Comparison of ENCODE assay signal across 25 cellular contexts in genomic region chr11:3199537-3200295, GRCh38. TPM values are rescaled to one million over a fixed set of nuclear protein-coding genes. Genes with fewer than 3 reads are reported as not detected.
DNase-seq lines count a peak whose midpoint lies in the region; ATAC-seq and TF ChIP-seq lines count a peak whose summit lies in the region.
"Had no signal": no experiment of that assay in that cellular context is flagged by ENCODE, and none has a peak within 500 bp of the region (broad histone marks: within the 10 kb centered on the region; RNA-seq: fewer than 3 reads in every experiment).

No MANE protein-coding gene starts in this region.

- no peaks in the 10 kb centered on the region for H3F3A ChIP-seq in SK-N-SH (replicated peaks; ENCODE audit: insufficient read depth)

- ATAC-seq in SK-N-SH treated with all-trans-retinoic acid at 6 μM for 48 hours (no peak), HG02588 (IDR thresholded peaks at IDR 0.05; ENCODE audit: unreplicated experiment) (no peak), GM21390 (IDR thresholded peaks at IDR 0.05; ENCODE audit: unreplicated experiment) (no peak), HG02642 (IDR thresholded peaks at IDR 0.05; ENCODE audit: poor library complexity, unreplicated experiment) (no peak)

- no peaks in the 10 kb centered on the region for H4K20me1 ChIP-seq in SK-N-SH (ENCODE audit: insufficient read depth)

- no peak for TF ChIP-seq EP300 in SK-N-SH (IDR thresholded peaks at IDR 0.05; ENCODE audit: borderline replicate concordance in 1 of 2, low read depth in 1 of 2, low read length in 1 of 2)

- H3K9ac ChIP-seq in SK-N-SH, result no peak overlapping the region

- H3K36me3 ChIP-seq in SK-N-SH (replicated peaks in 1 of 2; ENCODE audit: control insufficient read depth in 1 of 2, insufficient read depth in 2 of 2, low read length in 1 of 2), result no peaks in the 10 kb centered on the region
- H3K36me3 ChIP-seq: BE2C had no signal

- POLR2A ChIA-PET in SK-N-SH (lab: Yijun Ruan, JAX), result interaction anchor here (0.6 kb wide), 1 partner anchor 53 kb away, joined by 3 read pairs; no protein-coding TSS in a partner anchor

- no peaks in the 10 kb centered on the region for H3K9me3 ChIP-seq in SK-N-SH
- H3K9me3 ChIP-seq: BE2C had no signal

- peaks cover 25% of the 10 kb centered on the region for H3K27me3 ChIP-seq in SK-N-SH (ENCODE audit: insufficient read depth)

- TF ChIP-seq RAD21 in SK-N-SH (IDR thresholded peaks at IDR 0.05; ENCODE audit: low read length), result no peak

- H3K4me1 ChIP-seq in SK-N-SH (ENCODE audit: control insufficient read depth in 1 of 2, insufficient read depth in 2 of 2, low read depth in 1 of 2, low read length in 1 of 2), result peaks cover 0 to 32% of the 10 kb centered on the region in 2 experiments; a peak in 1 of 4 replicates
- H3K4me1 ChIP-seq: BE2C had no signal

- H3K4me1 Mint-ChIP-seq in CD14-positive monocyte, result peaks cover 4% of the 10 kb centered on the region

- H3K4me2 ChIP-seq in SK-N-SH, result no peak overlapping the region

- no peak overlapping the region for H2AFZ ChIP-seq in SK-N-SH (ENCODE audit: low read depth)

- peaks cover 0 to 2% (median 0%) of the 10 kb centered on the region in 7 donors for H3K9me3 Mint-ChIP-seq in CD14-positive monocyte
- H3K9me3 Mint-ChIP-seq: CD4-positive, alpha-beta T cell; HFFc6 had no signal

- 65% methylated on average over 15 of the region's 19 CpGs for WGBS in SK-N-SH (ENCODE audit: low lambda C conversion rate)

- peaks cover 32 to 54% (median 35%) of the 10 kb centered on the region in 3 donors for H3K27me3 Mint-ChIP-seq in CD14-positive monocyte (ENCODE audit: low read depth in 3 of 3)

- peak; percentile 27 for DNase-seq in SK-N-SH
- peak; percentile 40 for DNase-seq in CD14-positive monocyte (ENCODE audit: low spot score)
- peak; percentile 33 for DNase-seq in ecto neural progenitor cell (ENCODE audit: low spot score)
- DNase-seq in posterior vena cava (ENCODE audit: low spot score), result peak; percentile 80
- DNase-seq: BE2C, EL, HFFc6, IMR-90, Karpas-422, NCI-H1417 treated with DMSO at 0.1 percent for 48 hours, NCI-H187 treated with DMSO at 0.1 percent for 48 hours, NCI-H2227 treated with DMSO at 0.1 percent for 48 hours, NCI-H510A treated with DMSO at 0.1 percent for 48 hours, NCI-H774, SHP77 had no signal

- no peak overlapping the region for H3K27ac Mint-ChIP-seq in CD14-positive monocyte
- H3K27ac Mint-ChIP-seq: CD4-positive, alpha-beta T cell; HFFc6 had no signal

- intact Hi-C loops in CD14-positive monocyte (cut with micrococcal nuclease), result no loop called here
- intact Hi-C loops in posterior vena cava (cut with DNase I), result loop anchor here in 1 of 2 donors (10.0 kb wide), 1 partner anchor 175 kb away; no protein-coding TSS in a partner anchor

- TF ChIP-seq CTCF in SK-N-SH (IDR thresholded peaks at IDR 0.05) (no peak), CD14-positive monocyte (IDR thresholded peaks at IDR 0.05) (no peak)

- no peaks in the 10 kb centered on the region for H3K36me3 Mint-ChIP-seq in CD14-positive monocyte

- H3K27ac ChIP-seq in SK-N-SH (ENCODE audit: low read depth in 2 of 2, low read length in 1 of 2), result no peak overlapping the region
- H3K27ac ChIP-seq: 22Rv1 had no signal

- no peaks in the 10 kb centered on the region for H3K9me2 ChIP-seq in SK-N-SH

- no peaks in the 10 kb centered on the region for H3K79me2 ChIP-seq in SK-N-SH (ENCODE audit: insufficient read depth)

- no peak overlapping the region for H3K4me3 Mint-ChIP-seq in CD14-positive monocyte
- H3K4me3 Mint-ChIP-seq: CD4-positive, alpha-beta T cell; HFFc6 had no signal

- no peak overlapping the region for H3K4me3 ChIP-seq in SK-N-SH (ENCODE audit: low read depth in 2 of 2, low read length in 1 of 2)

- CTCF ChIA-PET in SK-N-SH (lab: Yijun Ruan, JAX), result interaction anchor here (1.5 to 1.7 kb wide), 2 partner anchors 17 to 108 kb away, joined by 4 to 7 read pairs; no protein-coding TSS in a partner anchor

TF ChIP-seq in SK-N-SH, 30 proteins besides CTCF, POLR2A, EP300 and RAD21 (continues in another document):
- TF ChIP-seq GATA2 (CRISPR knock-in tag; IDR thresholded peaks at IDR 0.05) (no peak), TCF12 (IDR thresholded peaks at IDR 0.05) (no peak), REST (IDR thresholded peaks at IDR 0.05; ENCODE audit: low read depth, low read length) (no peak), NFIC (IDR thresholded peaks at IDR 0.05; ENCODE audit: borderline replicate concordance) (no peak), SIN3A (IDR thresholded peaks at IDR 0.05; ENCODE audit: borderline replicate concordance, low read depth, low read length) (no peak), RCOR1 (IDR thresholded peaks at IDR 0.05; ENCODE audit: low read length) (no peak), ELF1 (IDR thresholded peaks at IDR 0.05) (no peak), POLR2AphosphoS5 (IDR thresholded peaks at IDR 0.05; ENCODE audit: low read depth, low read length) (no peak), RXRA (IDR thresholded peaks at IDR 0.05; ENCODE audit: borderline replicate concordance, low read depth) (no peak)

TF ChIP-seq in SK-N-SH treated with all-trans-retinoic acid at 6 μM for 48 hours, 23 proteins besides CTCF, POLR2A, EP300 and RAD21:
- no peak for TF ChIP-seq TCF4 (CRISPR knock-in tag; IDR thresholded peaks at IDR 0.05; ENCODE audit: borderline replicate concordance)
- no peak for TF ChIP-seq CREB5 (CRISPR knock-in tag; IDR thresholded peaks at IDR 0.05; ENCODE audit: low read depth)
- TF ChIP-seq ARNTL (CRISPR knock-in tag; IDR thresholded peaks at IDR 0.05; ENCODE audit: borderline replicate concordance, low read depth), result no peak
- no peak for TF ChIP-seq BACH2 (CRISPR knock-in tag; IDR thresholded peaks at IDR 0.05; ENCODE audit: borderline replicate concordance)
- no peak for TF ChIP-seq POU6F1 (CRISPR knock-in tag; IDR thresholded peaks at IDR 0.05; ENCODE audit: borderline replicate concordance, low read depth)
TF ChIP-seq in SK-N-SH treated with all-trans-retinoic acid at 6 μM for 48 hours: peak in this region for 0.

RNA-seq across cellular contexts. Expression of gene MRGPRG, which starts 18.9 kb away (rescaled TPM):
- polyA plus RNA-seq in SK-N-SH (2012; rRNA removed) (not detected in 2 replicates), CD14-positive monocyte (not detected)
- polyA plus RNA-seq in SK-N-SH (2012; cell fraction: cytosol; rRNA removed), result not detected in 2 replicates
- polyA plus RNA-seq in SK-N-SH (2012; cell fraction: nucleus; rRNA removed), result not detected in 2 replicates
- total RNA-seq in posterior vena cava, result not detected
- total RNA-seq: CD4-positive, alpha-beta T cell; H4; HFFc6; HT1080; IMR-90; MCF 10A; OCI-LY7 had no signal
- polyA plus RNA-seq: IMR-90 had no signal

RNA-seq across cellular contexts. Expression of gene MRGPRE, which starts 32.5 kb away (rescaled TPM):
- polyA plus RNA-seq in SK-N-SH (2012; rRNA removed) (not detected in 2 replicates), CD14-positive monocyte (not detected)
- not detected in 2 replicates for polyA plus RNA-seq in SK-N-SH (2012; cell fraction: cytosol; rRNA removed)
- polyA plus RNA-seq in SK-N-SH (2012; cell fraction: nucleus; rRNA removed), result not detected in 2 replicates
- under 1 TPM in 1 of 2 donors, not detected in 1; 0.62 TPM for total RNA-seq in posterior vena cava
- total RNA-seq: CD4-positive, alpha-beta T cell; H4; HFFc6; HT1080; IMR-90; MCF 10A; OCI-LY7 had no signal
- polyA plus RNA-seq: IMR-90 had no signal

RNA-seq across cellular contexts. Expression of gene OSBPL5, which starts 34.6 kb away (rescaled TPM):
- polyA plus RNA-seq in SK-N-SH (2012; rRNA removed), result 7.8 and 10.9 TPM in 2 replicates
- polyA plus RNA-seq in SK-N-SH (2012; cell fraction: cytosol; rRNA removed), result 2.7 and 4.3 TPM in 2 replicates
- 39.6 and 46.8 TPM in 2 replicates for polyA plus RNA-seq in SK-N-SH (2012; cell fraction: nucleus; rRNA removed)
- polyA plus RNA-seq in CD14-positive monocyte, result 1 to 10 TPM; 3.1 to 6.8 TPM
- 10 to 100 TPM; 61.2 to 84.0 TPM for total RNA-seq in posterior vena cava

Comparison
In these comparisons a context has a peak if more than half of its experiments do, and no peak if none do; other contexts are left out.
1. DNase-seq: peak in every context shown above with its lines; median percentile 80 in posterior vena cava; 40 in CD14-positive monocyte; 33 in ecto neural progenitor cell; 27 in SK-N-SH.